ENCODE assay signal across 13 cellular contexts in genomic region chr2:221502270-221502973, GRCh38.
A peak's percentile ranks its signal among the peaks of the same experiment; 100 is the strongest.
DNase-seq lines count a peak whose midpoint lies in the region; ATAC-seq lines count a peak whose summit lies in the region.
"Had no signal": no experiment of that assay in that cellular context is flagged by ENCODE, and none has a peak within 500 bp of the region (broad histone marks: within the 10 kb centered on the region; RNA-seq: fewer than 3 reads in every experiment).

No MANE protein-coding gene starts in this region.

- peaks cover 16% of the 10 kb centered on the region for H3K36me3 Mint-ChIP-seq in activated T-helper 17 cell treated with anti-CD3 and anti-CD28 coated beads, Interleukin-2, amount 50 U/mL, for 72 hours (ENCODE audit: low read depth)
- H3K36me3 Mint-ChIP-seq: natural killer cell treated with Interleukin-12 subunit alpha and Interleukin-12 subunit beta and Interleukin-15 and Interleukin-18, amount 100 ng/mL, for 72 hours had no signal

- no peaks in the 10 kb centered on the region for H3K9me3 Mint-ChIP-seq in stimulated activated naive CD8-positive, alpha-beta T cell treated with anti-CD3 and anti-CD28 coated beads, Interleukin-15, amount 100 ng/mL, for 72 hours
- H3K9me3 Mint-ChIP-seq in activated T-helper 17 cell treated with anti-CD3 and anti-CD28 coated beads, Interleukin-2, amount 50 U/mL, for 72 hours: no peaks in the 10 kb centered on the region
- H3K9me3 Mint-ChIP-seq: brain; natural killer cell treated with Interleukin-12 subunit alpha and Interleukin-12 subunit beta and Interleukin-15 and Interleukin-18, amount 100 ng/mL, for 72 hours had no signal

- no peak for DNase-seq in stimulated activated naive CD8-positive, alpha-beta T cell treated with anti-CD3 and anti-CD28 coated beads, Interleukin-15, Interleukin-2, amounts not matched to agents 100 U/mL and 50 U/mL, for 24 hours
- no peak for DNase-seq in stimulated activated naive CD8-positive, alpha-beta T cell treated with anti-CD3 and anti-CD28 coated beads, Interleukin-15, amount 100 ng/mL, for 72 hours
- peak; percentile 80 for DNase-seq in kidney tubule cell (ENCODE audit: low spot score)
- DNase-seq in COR-L47 (lab: John Stamatoyannopoulos, UW): no peak
- no peak for DNase-seq in SIG-M5 treated with dmso at 0.1 percent for 504 hours (lab: John Stamatoyannopoulos, UW; ENCODE audit: unreplicated experiment)
- DNase-seq in iPS-NIHi7 (ENCODE audit: extremely low spot score): no peak
- DNase-seq: hypothalamus, NCI-H1417 had no signal

- no peak overlapping the region for H3K27ac Mint-ChIP-seq in stimulated activated naive CD8-positive, alpha-beta T cell treated with anti-CD3 and anti-CD28 coated beads, Interleukin-15, amount 100 ng/mL, for 72 hours
- H3K27ac Mint-ChIP-seq in activated T-helper 17 cell treated with anti-CD3 and anti-CD28 coated beads, Interleukin-2, amount 50 U/mL, for 72 hours: peak overlapping the region; percentile 14
- H3K27ac Mint-ChIP-seq: natural killer cell treated with Interleukin-12 subunit alpha and Interleukin-12 subunit beta and Interleukin-15 and Interleukin-18, amount 100 ng/mL, for 72 hours had no signal

- ATAC-seq in stimulated activated naive CD8-positive, alpha-beta T cell treated with anti-CD3 and anti-CD28 coated beads, Interleukin-15, Interleukin-2, amounts not matched to agents 100 U/mL and 50 U/mL, for 24 hours: peak; percentile 53
- ATAC-seq in stimulated activated naive CD8-positive, alpha-beta T cell treated with anti-CD3 and anti-CD28 coated beads, Interleukin-15, amount 100 ng/mL, for 72 hours: no peak
- peak; percentile 83 for ATAC-seq in activated T-helper 17 cell treated with anti-CD3 and anti-CD28 coated beads, Interleukin-2, amount 50 U/mL, for 72 hours (replicated peaks)
- ATAC-seq in GM21737 (IDR thresholded peaks at IDR 0.05; ENCODE audit: unreplicated experiment): no peak
- ATAC-seq: Panc1 had no signal

- no peaks in the 10 kb centered on the region for H3K27me3 Mint-ChIP-seq in stimulated activated naive CD8-positive, alpha-beta T cell treated with anti-CD3 and anti-CD28 coated beads, Interleukin-15, amount 100 ng/mL, for 72 hours
- H3K27me3 Mint-ChIP-seq in activated T-helper 17 cell treated with anti-CD3 and anti-CD28 coated beads, Interleukin-2, amount 50 U/mL, for 72 hours: no peaks in the 10 kb centered on the region
- H3K27me3 Mint-ChIP-seq: brain; natural killer cell treated with Interleukin-12 subunit alpha and Interleukin-12 subunit beta and Interleukin-15 and Interleukin-18, amount 100 ng/mL, for 72 hours had no signal

- H3K4me1 Mint-ChIP-seq in stimulated activated naive CD8-positive, alpha-beta T cell treated with anti-CD3 and anti-CD28 coated beads, Interleukin-15, amount 100 ng/mL, for 72 hours: no peaks in the 10 kb centered on the region
- H3K4me1 Mint-ChIP-seq in activated T-helper 17 cell treated with anti-CD3 and anti-CD28 coated beads, Interleukin-2, amount 50 U/mL, for 72 hours: peaks cover 23% of the 10 kb centered on the region

- no peak overlapping the region for H3K4me3 Mint-ChIP-seq in stimulated activated naive CD8-positive, alpha-beta T cell treated with anti-CD3 and anti-CD28 coated beads, Interleukin-15, amount 100 ng/mL, for 72 hours
- H3K4me3 Mint-ChIP-seq in activated T-helper 17 cell treated with anti-CD3 and anti-CD28 coated beads, Interleukin-2, amount 50 U/mL, for 72 hours: peak overlapping the region; percentile 29
- H3K4me3 Mint-ChIP-seq: natural killer cell treated with Interleukin-12 subunit alpha and Interleukin-12 subunit beta and Interleukin-15 and Interleukin-18, amount 100 ng/mL, for 72 hours had no signal

Comparison
In these comparisons a context has a peak if more than half of its experiments do, and no peak if none do; other contexts are left out.
1. ATAC-seq: peak in stimulated activated naive CD8-positive, alpha-beta T cell treated with anti-CD3 and anti-CD28 coated beads, Interleukin-15, Interleukin-2, amounts not matched to agents 100 U/mL and 50 U/mL, for 24 hours (single experiment) and activated T-helper 17 cell treated with anti-CD3 and anti-CD28 coated beads, Interleukin-2, amount 50 U/mL, for 72 hours (single experiment); none in stimulated activated naive CD8-positive, alpha-beta T cell treated with anti-CD3 and anti-CD28 coated beads, Interleukin-15, amount 100 ng/mL, for 72 hours (single experiment) and GM21737 (single experiment).